Comparison of ENCODE assay signal across 1 cellular context in genomic region chr7:120505770-120506169, GRCh38.
TF ChIP-seq lines count a peak whose summit lies in the region.

No MANE protein-coding gene starts in this region.

TF ChIP-seq in GM23338, 12 proteins besides CTCF, POLR2A, EP300 and RAD21 (continued from another document):
- TF ChIP-seq REST (IDR thresholded peaks at IDR 0.05; ENCODE audit: unreplicated experiment) (no peak), EZH2 (IDR thresholded peaks at IDR 0.05; ENCODE audit: low read depth, unreplicated experiment) (no peak), STAT1 (IDR thresholded peaks at IDR 0.05; ENCODE audit: unreplicated experiment) (no peak)
